Comparison of ENCODE assay signal across 8 cellular contexts in the genomic region with DNA sequence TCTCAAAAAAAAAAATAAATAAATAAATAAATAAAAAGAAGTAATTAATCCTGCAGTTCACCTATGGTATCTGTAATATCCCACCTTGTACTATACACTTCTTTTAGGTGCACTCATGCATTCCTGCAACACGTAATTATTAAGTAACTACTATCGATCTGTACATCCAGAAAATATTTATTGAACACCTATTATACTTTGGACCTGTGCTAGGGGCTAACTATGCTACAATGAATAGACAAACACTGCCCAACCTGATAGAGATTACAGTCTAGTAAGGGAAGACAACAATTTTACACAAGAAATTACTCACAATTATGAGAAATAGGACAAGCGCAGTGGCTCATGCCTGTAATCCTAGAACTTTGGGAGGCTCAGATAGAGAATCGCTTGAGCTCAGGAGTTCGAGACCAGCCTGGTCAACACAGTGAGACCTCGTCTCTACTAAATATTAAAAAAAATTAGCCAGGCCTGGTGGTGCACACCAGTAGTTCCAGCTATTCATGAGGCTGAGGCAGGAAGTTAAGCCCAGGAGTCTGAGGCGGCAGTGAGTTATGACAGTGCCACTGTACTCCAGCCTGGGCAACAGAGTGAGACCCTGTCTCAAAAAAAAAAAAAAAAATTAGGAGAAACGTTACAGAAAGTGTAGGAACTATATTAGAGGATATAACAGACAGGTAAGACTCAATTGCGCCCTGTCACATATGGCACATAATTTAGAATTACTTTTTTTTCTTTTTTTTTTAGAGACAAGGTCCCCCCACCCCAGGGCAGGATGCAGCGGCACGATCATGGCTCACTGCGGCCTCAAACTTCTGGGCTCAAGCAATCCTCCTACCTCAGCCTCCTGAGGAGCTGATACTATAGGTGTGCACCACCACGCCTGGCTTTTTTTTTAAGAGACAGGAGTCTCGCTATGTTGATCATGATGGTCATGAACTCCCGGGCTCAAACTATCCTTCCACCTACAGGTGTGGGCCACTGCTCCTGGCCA. TPM values are rescaled to one million over a fixed set of nuclear protein-coding genes. Genes with fewer than 3 reads are reported as not detected.
DNase-seq lines count a peak whose midpoint lies in the region; ATAC-seq and TF ChIP-seq lines count a peak whose summit lies in the region.

No MANE protein-coding gene starts in this region.

- H3K36me3 Mint-ChIP-seq in natural killer cell treated with Interleukin-12 subunit alpha and Interleukin-12 subunit beta and Interleukin-15 and Interleukin-18, amount 100 ng/mL, for 72 hours: no peaks in the 10 kb centered on the region

- H3K27me3 Mint-ChIP-seq in natural killer cell treated with Interleukin-12 subunit alpha and Interleukin-12 subunit beta and Interleukin-15 and Interleukin-18, amount 100 ng/mL, for 72 hours: peaks cover 4 to 10% of the 10 kb centered on the region in 2 donors

- H3K27me3 ChIP-seq in BE2C: 0 out of 2 replicates have a peak, but pooled peaks cover under 1% of the 10 kb centered on the region

- TF ChIP-seq CTCF in BE2C (IDR thresholded peaks at IDR 0.05; ENCODE audit: low read depth, low read length) (no peak), choroid plexus epithelial cell (conservative IDR thresholded peaks at IDR 0.05; ENCODE audit: low read depth, low read length) (no peak)

- ATAC-seq in natural killer cell treated with Interleukin-12 subunit alpha and Interleukin-12 subunit beta and Interleukin-15 and Interleukin-18, amount 100 ng/mL, for 72 hours: no peak
- ATAC-seq in HG02852 (IDR thresholded peaks at IDR 0.05; ENCODE audit: unreplicated experiment): no peak

- H3K4me1 Mint-ChIP-seq in natural killer cell treated with Interleukin-12 subunit alpha and Interleukin-12 subunit beta and Interleukin-15 and Interleukin-18, amount 100 ng/mL, for 72 hours (ENCODE audit: low read depth in 2 of 2): peaks cover 16 to 27% of the 10 kb centered on the region in 2 donors

- H3K36me3 ChIP-seq in BE2C (no peaks in the 10 kb centered on the region), KOPT-K1 (ENCODE audit: insufficient read depth, low read length) (no peaks in the 10 kb centered on the region)

- H3K9me3 Mint-ChIP-seq in natural killer cell treated with Interleukin-12 subunit alpha and Interleukin-12 subunit beta and Interleukin-15 and Interleukin-18, amount 100 ng/mL, for 72 hours: no peaks in the 10 kb centered on the region

- peak overlapping the region; percentile 89 to 95 for H3K27ac Mint-ChIP-seq in natural killer cell treated with Interleukin-12 subunit alpha and Interleukin-12 subunit beta and Interleukin-15 and Interleukin-18, amount 100 ng/mL, for 72 hours

- H3K4me3 ChIP-seq in BE2C (ENCODE audit: low read depth, low read length) (peak overlapping the region; percentile 76), choroid plexus epithelial cell (ENCODE audit: low read depth, low read length) (peak overlapping the region; percentile 75)

- H3K4me3 Mint-ChIP-seq in natural killer cell treated with Interleukin-12 subunit alpha and Interleukin-12 subunit beta and Interleukin-15 and Interleukin-18, amount 100 ng/mL, for 72 hours: peak overlapping the region; percentile 94

- no peak for DNase-seq in BE2C
- no peak for DNase-seq in choroid plexus epithelial cell (ENCODE audit: low read depth)
- no peak for DNase-seq in natural killer cell treated with Interleukin-12 subunit alpha and Interleukin-12 subunit beta and Interleukin-15 and Interleukin-18, amount 100 ng/mL, for 72 hours (ENCODE audit: low spot score)
- DNase-seq in LoVo (ENCODE audit: low spot score): no peak
- no peak for DNase-seq in EL
- no peak for DNase-seq in stimulated activated naive CD4-positive, alpha-beta T cell (lab: John Stamatoyannopoulos, UW)

- peak overlapping the region; percentile 88 for H3K27ac ChIP-seq in KOPT-K1 (ENCODE audit: low read depth, low read length, poor library complexity, severe bottlenecking)

- no peaks in the 10 kb centered on the region for H3K9me3 ChIP-seq in BE2C
- no peaks in the 10 kb centered on the region for H3K9me3 ChIP-seq in KOPT-K1 (ENCODE audit: insufficient read depth, low read length, poor library complexity, severe bottlenecking)

- peaks cover 3% of the 10 kb centered on the region; the same call in 1 of the 2 replicates for H3K4me1 ChIP-seq in BE2C

RNA-seq across cellular contexts. Expression of a gene that starts 1.2 kb away (rescaled TPM):
- 7.2 TPM for polyA plus RNA-seq in BE2C (2012; ENCODE audit: insufficient read depth, insufficient read length, low read depth)
- 10 to 100 TPM; 20.2 to 49.6 TPM for total RNA-seq in natural killer cell treated with Interleukin-12 subunit alpha and Interleukin-12 subunit beta and Interleukin-15 and Interleukin-18, amount 100 ng/mL, for 72 hours
